ENCODE assay signal across 8 cellular contexts in the genomic region with DNA sequence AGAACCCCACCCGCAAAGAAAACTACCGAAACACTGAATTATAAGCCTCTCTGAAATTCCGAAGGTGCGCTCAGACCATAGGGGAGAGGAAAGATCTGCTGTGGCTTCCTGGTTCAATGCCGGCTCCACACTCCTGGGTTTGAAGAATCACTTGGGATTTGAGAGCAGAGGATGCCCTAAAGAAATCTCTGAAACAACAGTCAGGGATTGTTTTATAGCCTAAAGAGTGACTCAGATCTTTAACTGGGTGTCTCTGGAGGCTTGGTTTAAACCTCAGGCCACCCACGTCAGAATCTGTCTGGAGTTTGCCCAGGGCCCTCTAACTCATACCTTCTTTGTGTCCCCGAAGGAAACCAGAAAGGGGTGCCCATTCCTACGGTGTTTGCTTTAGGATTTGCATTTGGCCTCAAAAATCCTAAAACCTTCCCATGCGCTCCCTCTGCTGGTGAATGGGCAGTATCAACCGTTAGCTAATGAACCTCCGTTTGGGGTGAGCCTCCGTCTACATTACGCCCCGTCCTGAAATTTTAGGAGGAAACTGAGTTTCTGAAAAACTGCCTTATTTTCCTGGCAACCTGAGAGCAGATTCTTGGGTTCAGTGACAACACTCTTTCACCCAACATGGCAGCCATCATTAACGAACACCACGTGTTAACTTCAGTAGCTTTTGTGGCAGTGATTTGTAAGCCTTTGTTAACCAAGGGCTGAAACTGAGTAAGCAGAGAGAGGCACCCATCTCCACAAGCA. TPM values are rescaled to one million over a fixed set of nuclear protein-coding genes. Genes with fewer than 3 reads are reported as not detected.
DNase-seq lines count a peak whose midpoint lies in the region; ATAC-seq, FAIRE-seq and TF ChIP-seq lines count a peak whose summit lies in the region.
"Not testable (repeated sequence)": the region's sequence is repeated elsewhere in the genome, so short reads cannot be mapped to it uniquely, and the experiment has no call there.

No MANE protein-coding gene starts in this region.

- WGBS in adrenal gland, 4 donors: 26 to 36% (median 28%) methylated on average over 11 to 15 of the region's 16 CpGs
- WGBS in gastroesophageal sphincter (ENCODE audit: low coverage in 1 of 2), 2 donors: 9 to 17% methylated on average over 3 to 4 of the region's 16 CpGs

- H3K36me3 ChIP-seq in adrenal gland (replicated peaks in 1 of 2); gastroesophageal sphincter; neural cell (ENCODE audit: insufficient read depth, low read length): not testable (repeated sequence)

- not testable (repeated sequence) for TF ChIP-seq POLR2A in adrenal gland (IDR thresholded peaks at IDR 0.05); gastroesophageal sphincter (IDR thresholded peaks at IDR 0.05)

- H3K4me3 Mint-ChIP-seq in stimulated activated effector memory CD8-positive, alpha-beta T cell treated with anti-CD3 and anti-CD28 coated beads, Interleukin-12 subunit alpha, Interleukin-12 subunit beta, amount 100 ng/mL, for 72 hours: peak overlapping the region; percentile 30

- H2AFZ ChIP-seq in neural cell (ENCODE audit: low read depth, low read length): not testable (repeated sequence)

- TF ChIP-seq EP300 in gastroesophageal sphincter (IDR thresholded peaks at IDR 0.05); neural cell (conservative IDR thresholded peaks at IDR 0.05; ENCODE audit: poor library complexity, severe bottlenecking): not testable (repeated sequence)

- not testable (repeated sequence) for H3K9me2 ChIP-seq in neural cell (ENCODE audit: insufficient read depth, low read length)

- H3K4me1 Mint-ChIP-seq in stimulated activated effector memory CD8-positive, alpha-beta T cell treated with anti-CD3 and anti-CD28 coated beads, Interleukin-12 subunit alpha, Interleukin-12 subunit beta, amount 100 ng/mL, for 72 hours: not testable (repeated sequence)

- H3K27me3 ChIP-seq in adrenal gland; gastroesophageal sphincter; neural cell (ENCODE audit: insufficient read depth, low read depth, low read length): not testable (repeated sequence)

- not testable (repeated sequence) for H3K4me1 ChIP-seq in adrenal gland (replicated peaks in 1 of 2); gastroesophageal sphincter

- not testable (repeated sequence) for H3K27ac Mint-ChIP-seq in stimulated activated effector memory CD8-positive, alpha-beta T cell treated with anti-CD3 and anti-CD28 coated beads, Interleukin-12 subunit alpha, Interleukin-12 subunit beta, amount 100 ng/mL, for 72 hours

- TF ChIP-seq CTCF in adrenal gland (IDR thresholded peaks at IDR 0.05) (peak; percentile 34 to 75 (median 64)), gastroesophageal sphincter (IDR thresholded peaks at IDR 0.05) (peak; percentile 31 to 73 (median 66)), neural cell (IDR thresholded peaks at IDR 0.05; ENCODE audit: poor library complexity, severe bottlenecking) (peak; percentile 60)

- ATAC-seq in GM21723 (IDR thresholded peaks at IDR 0.05; ENCODE audit: unreplicated experiment): peak; percentile 88
- not testable (repeated sequence) for ATAC-seq in gastroesophageal sphincter
- peak; percentile 72 for ATAC-seq in stimulated activated effector memory CD8-positive, alpha-beta T cell treated with anti-CD3 and anti-CD28 coated beads, Interleukin-12 subunit alpha, Interleukin-12 subunit beta, amount 100 ng/mL, for 72 hours

- TF ChIP-seq RAD21 in neural cell (conservative IDR thresholded peaks at IDR 0.05): not testable (repeated sequence)

- not testable (repeated sequence) for H3K79me2 ChIP-seq in neural cell (replicated peaks; ENCODE audit: insufficient read depth, low read length)

- not testable (repeated sequence) for H3K4me2 ChIP-seq in neural cell (ENCODE audit: low read length)

- H3K9me3 Mint-ChIP-seq in stimulated activated effector memory CD8-positive, alpha-beta T cell treated with anti-CD3 and anti-CD28 coated beads, Interleukin-12 subunit alpha, Interleukin-12 subunit beta, amount 100 ng/mL, for 72 hours: not testable (repeated sequence)

- H4K20me1 ChIP-seq in neural cell (ENCODE audit: insufficient read depth): not testable (repeated sequence)

- H3K4me3 ChIP-seq in adrenal gland; gastroesophageal sphincter; neural cell (ENCODE audit: low read length): not testable (repeated sequence)

- FAIRE-seq in TTC549 (lab: Jason Lieb, UNC): peak; percentile 75

- not testable (repeated sequence) for H3F3A ChIP-seq in neural cell (ENCODE audit: insufficient read depth, low read length, poor library complexity, severe bottlenecking)

- intact Hi-C loops in adrenal gland (cut with DNase I): not testable (repeated sequence)

- DNase-seq in COLO668 (lab: John Stamatoyannopoulos, UW; ENCODE audit: unreplicated experiment) (peak; percentile 33), NCI-H128 (lab: John Stamatoyannopoulos, UW; ENCODE audit: unreplicated experiment) (peak; percentile 3), adrenal gland (peak; percentile 21 to 59 (median 44))
- peak; percentile 3 to 53 for DNase-seq in stimulated activated effector memory CD8-positive, alpha-beta T cell treated with anti-CD3 and anti-CD28 coated beads, Interleukin-12 subunit alpha, Interleukin-12 subunit beta, amount 100 ng/mL, for 72 hours (ENCODE audit: low spot score in 2 of 2)

- not testable (repeated sequence) for H3K9ac ChIP-seq in neural cell (ENCODE audit: low read length)

- H3K9me3 ChIP-seq in adrenal gland (replicated peaks in 1 of 3); gastroesophageal sphincter; neural cell (ENCODE audit: low read length): not testable (repeated sequence)

- not testable (repeated sequence) for H3K27ac ChIP-seq in adrenal gland; gastroesophageal sphincter; neural cell (ENCODE audit: low read length)

- H3K36me3 Mint-ChIP-seq in stimulated activated effector memory CD8-positive, alpha-beta T cell treated with anti-CD3 and anti-CD28 coated beads, Interleukin-12 subunit alpha, Interleukin-12 subunit beta, amount 100 ng/mL, for 72 hours: not testable (repeated sequence)

TF ChIP-seq in neural cell, 6 proteins besides CTCF, POLR2A, EP300 and RAD21:
- TF ChIP-seq SMC3 (conservative IDR thresholded peaks at IDR 0.05; ENCODE audit: poor library complexity): peak; percentile 42

RNA-seq across cellular contexts. Expression of a gene that starts 16.4 kb away (rescaled TPM):
- total RNA-seq in adrenal gland (1 to 10 TPM in 6 of 8 donors, under 1 TPM in 2; 0.26 to 4.4 (median 2.3) TPM), gastroesophageal sphincter (10 to 100 TPM in 2 of 4 donors, 1 to 10 TPM in 2; 3.8 to 13.7 (median 8.5) TPM)
- polyA plus RNA-seq in adrenal gland (1 to 10 TPM; 1.4 to 9.7 (median 2.2) TPM), neural cell (4.2 and 6.3 TPM in 2 replicates)
- 8.8 and 11.6 TPM in 2 replicates for polyA minus RNA-seq in neural cell
